ENCODE assay signal across 1 cellular context in genomic region chr14:94101748-94102147, GRCh38.
TF ChIP-seq lines count a peak whose summit lies in the region.

No MANE protein-coding gene starts in this region.

TF ChIP-seq in IMR-90, 13 proteins besides CTCF, POLR2A, EP300 and RAD21:
- TF ChIP-seq ELK1 (IDR thresholded peaks at IDR 0.05; ENCODE audit: borderline replicate concordance, low read depth, low read length) (no peak), MAZ (IDR thresholded peaks at IDR 0.05; ENCODE audit: borderline replicate concordance, low read depth, low read length) (no peak), NFE2L2 (IDR thresholded peaks at IDR 0.05; ENCODE audit: low read depth, low read length) (no peak), MAFK (IDR thresholded peaks at IDR 0.05; ENCODE audit: low read depth, low read length) (no peak), SMC3 (IDR thresholded peaks at IDR 0.05; ENCODE audit: low read depth, low read length) (no peak), CHD1 (IDR thresholded peaks at IDR 0.05; ENCODE audit: low read depth, low read length) (no peak), FOS (IDR thresholded peaks at IDR 0.05; ENCODE audit: low read depth, low read length) (no peak), RCOR1 (IDR thresholded peaks at IDR 0.05; ENCODE audit: insufficient replicate concordance, low read length) (no peak), CEBPB (IDR thresholded peaks at IDR 0.05; ENCODE audit: low read depth, low read length) (no peak), MXI1 (IDR thresholded peaks at IDR 0.05; ENCODE audit: borderline replicate concordance, low read depth, low read length) (no peak)
